Comparison of ENCODE assay signal across 19 cellular contexts in the genomic region with DNA sequence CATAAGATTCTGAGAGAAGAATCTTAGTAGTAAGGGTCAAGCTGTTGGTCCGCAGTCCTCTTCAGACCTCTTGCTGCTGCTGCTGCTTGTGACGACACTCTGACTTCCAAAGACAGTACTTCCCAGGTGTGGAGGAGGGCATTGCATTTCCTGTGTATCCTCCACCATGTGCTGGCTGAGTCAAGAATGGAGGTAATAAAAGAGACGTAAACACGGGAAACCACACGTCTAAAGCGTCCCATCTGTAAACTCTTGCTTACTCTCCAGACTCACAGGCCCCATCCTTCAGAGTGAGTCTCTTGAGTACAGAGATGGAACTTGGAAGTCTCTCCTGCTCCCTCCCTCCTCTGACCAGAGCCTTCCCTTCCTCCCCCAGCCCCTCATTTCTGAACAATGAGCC. TPM values are rescaled to one million over a fixed set of nuclear protein-coding genes. Genes with fewer than 3 reads are reported as not detected.
DNase-seq lines count a peak whose midpoint lies in the region; TF ChIP-seq lines count a peak whose summit lies in the region.
"Had no signal": no experiment of that assay in that cellular context is flagged by ENCODE, and none has a peak within 500 bp of the region (broad histone marks: within the 10 kb centered on the region; RNA-seq: fewer than 3 reads in every experiment).

No MANE protein-coding gene starts in this region.

- TF ChIP-seq CTCF in AG04450 (IDR thresholded peaks at IDR 0.05; ENCODE audit: low read depth, low read length) (no peak), GM20000 (IDR thresholded peaks at IDR 0.05; ENCODE audit: extremely low read depth, missing control alignments) (no peak), sigmoid colon (IDR thresholded peaks at IDR 0.05) (no peak)

- H3K36me3 ChIP-seq in sigmoid colon: no peaks in the 10 kb centered on the region

- DNase-seq in AG04450 (ENCODE audit: low read depth, low spot score) (no peak), H4 (ENCODE audit: low spot score) (peak; percentile 56), amniotic epithelial cell (ENCODE audit: low read depth) (peak; percentile 36), islet precursor cell (peak; percentile 38), GM20000 (ENCODE audit: low spot score) (no peak), sigmoid colon (no peak), hepatic stellate cell (ENCODE audit: low spot score) (no peak)
- DNase-seq in stimulated activated CD4-positive, alpha-beta T cell treated with anti-CD3 and anti-CD28 coated beads, Interleukin-4, amount 100 ng/mL, for 1 hour: no peak
- DNase-seq: Calu3; CD4-positive, CD25-positive, alpha-beta regulatory T cell; DMS79 treated with DMSO at 0.1 percent for 48 hours; GDM1; NCI-H1417 treated with DMSO at 0.1 percent for 48 hours; NCI-H1930; NCI-H69; RPMI8226 had no signal

- intact Hi-C loops in sigmoid colon (cut with DNase I): no loop called here

- H3K27me3 ChIP-seq in AG04450 (ENCODE audit: control insufficient read depth, insufficient read depth, low read length): no peaks in the 10 kb centered on the region
- H3K27me3 ChIP-seq in sigmoid colon: no peaks in the 10 kb centered on the region

- no peak for TF ChIP-seq POLR2A in sigmoid colon (IDR thresholded peaks at IDR 0.05)

- H3K27ac ChIP-seq in AG04450 (ENCODE audit: low read depth, low read length) (peak overlapping the region; percentile 31), sigmoid colon (no peak overlapping the region)
- H3K27ac ChIP-seq: A549, HL-60 had no signal

- H3K9me3 ChIP-seq in AG04450 (ENCODE audit: control insufficient read depth, insufficient read depth, low read length) (no peaks in the 10 kb centered on the region), sigmoid colon (no peaks in the 10 kb centered on the region)
- H3K9me3 ChIP-seq: A549 had no signal

- H3K4me3 ChIP-seq in AG04450 (ENCODE audit: low read depth, low read length) (no peak overlapping the region), sigmoid colon (no peak overlapping the region)
- H3K4me3 ChIP-seq: A549, GM12878 had no signal

- CTCF ChIA-PET in AG04450 (lab: Charles Lee): no interaction called here

- peaks cover 0 to 49% (median 26%) of the 10 kb centered on the region in 4 donors for H3K4me1 ChIP-seq in sigmoid colon

- TF ChIP-seq EP300 in sigmoid colon (IDR thresholded peaks at IDR 0.05): no peak

- POLR2A ChIA-PET in AG04450 (lab: Yijun Ruan, JAX): no interaction called here

- 55 to 69% methylated on average over 6 of the region's 6 CpGs for WGBS in sigmoid colon, 2 donors

RNA-seq across cellular contexts. Expression of gene KLHL29, which starts 25.6 kb away (rescaled TPM):
- polyA plus RNA-seq in AG04450 (2011; rRNA removed): 3.6 and 4.9 TPM in 2 replicates
- 4.4 and 5.4 TPM in 2 replicates for polyA minus RNA-seq in AG04450 (2011; rRNA and poly(A)+ RNA removed)
- total RNA-seq in H4 (2014; rRNA removed; shearing (Covaris generic)): 1.8 and 2.1 TPM in 2 replicates
- 10 to 100 TPM in 2 of 4 donors, 1 to 10 TPM in 2; 6.3 to 25.5 (median 13.9) TPM for total RNA-seq in sigmoid colon
- 1 to 10 TPM in 1 of 3 donors, under 1 TPM in 2; 0.46 to 3.8 (median 0.60) TPM for polyA plus RNA-seq in sigmoid colon

Comparison
In these comparisons a context has a peak if more than half of its experiments do, and no peak if none do; other contexts are left out.
1. DNase-seq: peak in H4 (single experiment), amniotic epithelial cell (single experiment) and islet precursor cell (single experiment); none in AG04450 (single experiment), stimulated activated CD4-positive, alpha-beta T cell treated with anti-CD3 and anti-CD28 coated beads, Interleukin-4, amount 100 ng/mL, for 1 hour (single experiment), GM20000 (single experiment), sigmoid colon (single experiment) and hepatic stellate cell (single experiment).